Comparison of ENCODE assay signal across 1 cellular context in genomic region chr1:151539321-151540020, GRCh38.
A peak's percentile ranks its signal among the peaks of the same experiment; 100 is the strongest.
TF ChIP-seq lines count a peak whose summit lies in the region.

No MANE protein-coding gene starts in this region.

TF ChIP-seq in HepG2, 621 proteins besides CTCF, POLR2A, EP300 and RAD21 (continued from another document):
- TF ChIP-seq, protein P1, sequence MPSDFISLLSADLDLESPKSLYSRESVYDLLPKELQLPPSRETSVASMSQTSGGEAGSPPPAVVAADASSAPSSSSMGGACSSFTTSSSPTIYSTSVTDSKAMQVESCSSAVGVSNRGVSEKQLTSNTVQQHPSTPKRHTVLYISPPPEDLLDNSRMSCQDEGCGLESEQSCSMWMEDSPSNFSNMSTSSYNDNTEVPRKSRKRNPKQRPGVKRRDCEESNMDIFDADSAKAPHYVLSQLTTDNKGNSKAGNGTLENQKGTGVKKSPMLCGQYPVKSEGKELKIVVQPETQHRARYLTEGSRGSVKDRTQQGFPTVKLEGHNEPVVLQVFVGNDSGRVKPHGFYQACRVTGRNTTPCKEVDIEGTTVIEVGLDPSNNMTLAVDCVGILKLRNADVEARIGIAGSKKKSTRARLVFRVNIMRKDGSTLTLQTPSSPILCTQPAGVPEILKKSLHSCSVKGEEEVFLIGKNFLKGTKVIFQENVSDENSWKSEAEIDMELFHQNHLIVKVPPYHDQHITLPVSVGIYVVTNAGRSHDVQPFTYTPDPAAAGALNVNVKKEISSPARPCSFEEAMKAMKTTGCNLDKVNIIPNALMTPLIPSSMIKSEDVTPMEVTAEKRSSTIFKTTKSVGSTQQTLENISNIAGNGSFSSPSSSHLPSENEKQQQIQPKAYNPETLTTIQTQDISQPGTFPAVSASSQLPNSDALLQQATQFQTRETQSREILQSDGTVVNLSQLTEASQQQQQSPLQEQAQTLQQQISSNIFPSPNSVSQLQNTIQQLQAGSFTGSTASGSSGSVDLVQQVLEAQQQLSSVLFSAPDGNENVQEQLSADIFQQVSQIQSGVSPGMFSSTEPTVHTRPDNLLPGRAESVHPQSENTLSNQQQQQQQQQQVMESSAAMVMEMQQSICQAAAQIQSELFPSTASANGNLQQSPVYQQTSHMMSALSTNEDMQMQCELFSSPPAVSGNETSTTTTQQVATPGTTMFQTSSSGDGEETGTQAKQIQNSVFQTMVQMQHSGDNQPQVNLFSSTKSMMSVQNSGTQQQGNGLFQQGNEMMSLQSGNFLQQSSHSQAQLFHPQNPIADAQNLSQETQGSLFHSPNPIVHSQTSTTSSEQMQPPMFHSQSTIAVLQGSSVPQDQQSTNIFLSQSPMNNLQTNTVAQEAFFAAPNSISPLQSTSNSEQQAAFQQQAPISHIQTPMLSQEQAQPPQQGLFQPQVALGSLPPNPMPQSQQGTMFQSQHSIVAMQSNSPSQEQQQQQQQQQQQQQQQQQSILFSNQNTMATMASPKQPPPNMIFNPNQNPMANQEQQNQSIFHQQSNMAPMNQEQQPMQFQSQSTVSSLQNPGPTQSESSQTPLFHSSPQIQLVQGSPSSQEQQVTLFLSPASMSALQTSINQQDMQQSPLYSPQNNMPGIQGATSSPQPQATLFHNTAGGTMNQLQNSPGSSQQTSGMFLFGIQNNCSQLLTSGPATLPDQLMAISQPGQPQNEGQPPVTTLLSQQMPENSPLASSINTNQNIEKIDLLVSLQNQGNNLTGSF (CRISPR knock-in tag; IDR thresholded peaks at IDR 0.05) = no peak
- no peak for TF ChIP-seq ZNF333 (CRISPR knock-in tag; IDR thresholded peaks at IDR 0.05; ENCODE audit: borderline replicate concordance)
- TF ChIP-seq, protein P2, sequence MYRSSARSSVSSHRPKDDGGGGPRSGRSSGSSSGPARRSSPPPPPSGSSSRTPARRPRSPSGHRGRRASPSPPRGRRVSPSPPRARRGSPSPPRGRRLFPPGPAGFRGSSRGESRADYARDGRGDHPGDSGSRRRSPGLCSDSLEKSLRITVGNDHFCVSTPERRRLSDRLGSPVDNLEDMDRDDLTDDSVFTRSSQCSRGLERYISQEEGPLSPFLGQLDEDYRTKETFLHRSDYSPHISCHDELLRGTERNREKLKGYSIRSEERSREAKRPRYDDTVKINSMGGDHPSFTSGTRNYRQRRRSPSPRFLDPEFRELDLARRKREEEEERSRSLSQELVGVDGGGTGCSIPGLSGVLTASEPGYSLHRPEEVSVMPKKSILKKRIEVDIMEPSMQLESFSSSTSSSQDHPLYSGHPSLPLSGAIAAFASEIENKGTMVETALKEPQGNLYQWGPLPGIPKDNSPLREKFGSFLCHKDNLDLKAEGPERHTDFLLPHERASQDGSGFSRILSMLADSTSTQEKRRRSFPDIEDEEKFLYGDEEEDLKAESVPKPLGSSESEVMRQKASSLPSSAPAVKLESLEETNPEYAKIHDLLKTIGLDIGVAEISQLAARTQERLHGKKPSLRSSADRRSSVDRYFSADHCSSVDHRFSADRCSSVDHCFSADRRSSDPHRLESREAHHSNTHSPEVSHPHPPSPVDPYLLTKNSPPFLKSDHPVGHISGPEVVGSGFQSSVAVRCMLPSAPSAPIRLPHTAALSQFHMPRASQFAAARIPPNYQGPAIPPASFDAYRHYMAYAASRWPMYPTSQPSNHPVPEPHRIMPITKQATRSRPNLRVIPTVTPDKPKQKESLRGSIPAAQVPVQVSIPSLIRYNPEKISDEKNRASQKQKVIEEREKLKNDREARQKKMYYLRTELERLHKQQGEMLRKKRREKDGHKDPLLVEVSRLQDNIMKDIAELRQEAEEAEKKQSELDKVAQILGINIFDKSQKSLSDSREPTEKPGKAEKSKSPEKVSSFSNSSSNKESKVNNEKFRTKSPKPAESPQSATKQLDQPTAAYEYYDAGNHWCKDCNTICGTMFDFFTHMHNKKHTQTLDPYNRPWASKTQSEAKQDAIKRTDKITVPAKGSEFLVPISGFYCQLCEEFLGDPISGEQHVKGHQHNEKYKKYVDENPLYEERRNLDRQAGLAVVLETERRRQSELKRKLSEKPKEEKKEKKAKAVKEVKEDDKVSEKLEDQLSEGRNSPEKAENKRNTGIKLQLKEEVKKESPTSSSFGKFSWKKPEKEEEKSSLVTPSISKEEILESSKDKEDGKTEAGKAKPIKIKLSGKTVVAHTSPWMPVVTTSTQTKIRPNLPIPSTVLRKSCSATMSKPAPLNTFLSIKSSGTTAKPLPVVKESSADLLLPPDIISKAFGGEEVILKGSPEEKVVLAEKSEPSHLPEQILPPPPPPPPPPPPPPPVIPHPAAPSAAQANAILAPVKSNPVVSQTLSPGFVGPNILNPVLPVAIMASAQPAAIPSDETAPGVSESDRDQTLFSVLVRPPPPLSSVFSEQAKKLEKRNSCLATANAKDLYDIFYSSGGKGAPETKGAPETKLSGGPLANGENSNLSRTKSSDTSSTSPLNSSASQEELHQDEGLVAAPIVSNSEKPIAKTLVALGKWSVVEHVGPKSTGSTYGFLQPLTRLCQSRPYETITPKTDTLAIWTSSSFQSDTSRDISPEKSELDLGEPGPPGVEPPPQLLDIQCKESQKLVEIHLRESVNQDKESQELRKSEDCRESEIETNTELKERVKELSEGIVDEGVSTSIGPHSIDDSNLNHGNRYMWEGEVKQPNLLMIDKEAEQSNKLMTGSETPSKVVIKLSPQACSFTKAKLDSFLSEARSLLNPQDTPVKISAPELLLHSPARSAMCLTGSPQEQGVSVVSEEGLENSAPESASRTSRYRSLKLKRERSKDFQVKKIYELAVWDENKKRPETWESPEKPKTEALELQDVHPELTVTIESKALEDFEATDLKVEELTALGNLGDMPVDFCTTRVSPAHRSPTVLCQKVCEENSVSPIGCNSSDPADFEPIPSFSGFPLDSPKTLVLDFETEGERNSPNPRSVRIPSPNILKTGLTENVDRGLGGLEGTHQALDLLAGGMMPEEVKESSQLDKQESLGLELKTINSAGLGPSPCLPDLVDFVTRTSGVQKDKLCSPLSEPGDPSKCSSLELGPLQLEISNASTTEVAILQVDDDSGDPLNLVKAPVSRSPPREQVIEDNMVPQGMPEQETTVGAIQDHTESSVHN (CRISPR knock-in tag; IDR thresholded peaks at IDR 0.05) = no peak
- TF ChIP-seq RXRA (CRISPR knock-in tag; IDR thresholded peaks at IDR 0.05) = no peak
- peak; percentile 37; the same call in 1 of the 2 replicates for TF ChIP-seq GMEB1 (CRISPR knock-in tag; IDR thresholded peaks at IDR 0.05; ENCODE audit: borderline replicate concordance)
- no peak for TF ChIP-seq SP5 (CRISPR knock-in tag; IDR thresholded peaks at IDR 0.05; ENCODE audit: borderline replicate concordance, low read depth)
- no peak for TF ChIP-seq MED13 (CRISPR knock-in tag; IDR thresholded peaks at IDR 0.05)
- TF ChIP-seq PAX8 (CRISPR knock-in tag; IDR thresholded peaks at IDR 0.05; ENCODE audit: borderline replicate concordance) = 0 out of 2 replicates have a peak, but pooled peaks have one; percentile 50
- no peak for TF ChIP-seq ZNF670 (CRISPR knock-in tag; IDR thresholded peaks at IDR 0.05; ENCODE audit: borderline replicate concordance)
- TF ChIP-seq TEAD3 (CRISPR knock-in tag; optimal IDR thresholded peaks at IDR 0.05; ENCODE audit: borderline replicate concordance) = no peak
- TF ChIP-seq, protein P3, sequence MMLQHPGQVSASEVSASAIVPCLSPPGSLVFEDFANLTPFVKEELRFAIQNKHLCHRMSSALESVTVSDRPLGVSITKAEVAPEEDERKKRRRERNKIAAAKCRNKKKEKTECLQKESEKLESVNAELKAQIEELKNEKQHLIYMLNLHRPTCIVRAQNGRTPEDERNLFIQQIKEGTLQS (CRISPR knock-in tag; IDR thresholded peaks at IDR 0.05) = no peak
- TF ChIP-seq ZBTB49 (CRISPR knock-in tag; IDR thresholded peaks at IDR 0.05; ENCODE audit: borderline replicate concordance) = no peak
- no peak for TF ChIP-seq SAFB2 (CRISPR knock-in tag; IDR thresholded peaks at IDR 0.05; ENCODE audit: borderline replicate concordance, low read depth)
- no peak for TF ChIP-seq ZNF337 (CRISPR knock-in tag; IDR thresholded peaks at IDR 0.05; ENCODE audit: borderline replicate concordance, low read depth)
- no peak for TF ChIP-seq ZNF503 (CRISPR knock-in tag; IDR thresholded peaks at IDR 0.05)
- no peak for TF ChIP-seq GTF2F1 (IDR thresholded peaks at IDR 0.05; ENCODE audit: low read length)
- no peak for TF ChIP-seq HNRNPK (IDR thresholded peaks at IDR 0.05; ENCODE audit: low read depth, low read length, poor library complexity, severe bottlenecking)
- no peak; the same call in 1 of the 2 replicates for TF ChIP-seq ZNF782 (CRISPR knock-in tag; IDR thresholded peaks at IDR 0.05; ENCODE audit: borderline replicate concordance)
- no peak for TF ChIP-seq HDAC1 (CRISPR knock-in tag; IDR thresholded peaks at IDR 0.05)
- TF ChIP-seq, protein P4, sequence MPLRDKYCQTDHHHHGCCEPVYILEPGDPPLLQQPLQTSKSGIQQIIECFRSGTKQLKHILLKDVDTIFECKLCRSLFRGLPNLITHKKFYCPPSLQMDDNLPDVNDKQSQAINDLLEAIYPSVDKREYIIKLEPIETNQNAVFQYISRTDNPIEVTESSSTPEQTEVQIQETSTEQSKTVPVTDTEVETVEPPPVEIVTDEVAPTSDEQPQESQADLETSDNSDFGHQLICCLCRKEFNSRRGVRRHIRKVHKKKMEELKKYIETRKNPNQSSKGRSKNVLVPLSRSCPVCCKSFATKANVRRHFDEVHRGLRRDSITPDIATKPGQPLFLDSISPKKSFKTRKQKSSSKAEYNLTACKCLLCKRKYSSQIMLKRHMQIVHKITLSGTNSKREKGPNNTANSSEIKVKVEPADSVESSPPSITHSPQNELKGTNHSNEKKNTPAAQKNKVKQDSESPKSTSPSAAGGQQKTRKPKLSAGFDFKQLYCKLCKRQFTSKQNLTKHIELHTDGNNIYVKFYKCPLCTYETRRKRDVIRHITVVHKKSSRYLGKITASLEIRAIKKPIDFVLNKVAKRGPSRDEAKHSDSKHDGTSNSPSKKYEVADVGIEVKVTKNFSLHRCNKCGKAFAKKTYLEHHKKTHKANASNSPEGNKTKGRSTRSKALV (CRISPR knock-in tag; IDR thresholded peaks at IDR 0.05) = no peak
- no peak for TF ChIP-seq ZNF10 (CRISPR knock-in tag; IDR thresholded peaks at IDR 0.05; ENCODE audit: borderline replicate concordance, low read depth)
- TF ChIP-seq MIER3 (CRISPR knock-in tag; IDR thresholded peaks at IDR 0.05; ENCODE audit: borderline replicate concordance) = no peak
- no peak for TF ChIP-seq ESRRA (CRISPR knock-in tag; IDR thresholded peaks at IDR 0.05; ENCODE audit: low read depth)
- no peak for TF ChIP-seq ZNF777 (CRISPR knock-in tag; IDR thresholded peaks at IDR 0.05)
